31 cellular contexts compared by ENCODE assay signal in the genomic region with DNA sequence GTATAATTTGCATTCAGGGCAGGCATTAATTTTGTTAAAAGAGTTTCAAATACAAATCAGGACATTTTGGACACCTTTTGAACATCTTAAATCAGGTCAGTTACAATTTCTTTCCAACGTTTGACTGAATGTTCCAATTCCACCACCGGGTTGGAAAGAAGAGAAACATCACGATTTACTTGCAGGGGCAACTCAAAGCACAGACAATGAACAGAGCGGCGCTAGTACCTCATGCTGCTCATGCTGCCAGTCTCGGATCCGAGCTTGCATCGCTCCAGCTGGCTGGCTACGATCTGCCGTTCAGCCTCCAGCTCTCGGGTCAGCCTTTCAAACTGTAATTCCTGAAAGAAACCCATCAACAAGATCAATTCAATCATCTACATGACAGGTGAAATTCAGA.
DNase-seq lines count a peak whose midpoint lies in the region; ATAC-seq and TF ChIP-seq lines count a peak whose summit lies in the region.
"Had no signal": no experiment of that assay in that cellular context is flagged by ENCODE, and none has a peak within 500 bp of the region (broad histone marks: within the 10 kb centered on the region; RNA-seq: fewer than 3 reads in every experiment).

No MANE protein-coding gene starts in this region.

- H3K27ac ChIP-seq in angular gyrus (ENCODE audit: low read depth, low read length), result peak overlapping the region; percentile 77
- peak overlapping the region; percentile 35 to 96 (median 87) for H3K27ac ChIP-seq in dorsolateral prefrontal cortex
- H3K27ac ChIP-seq: gastroesophageal sphincter, left ventricle myocardium inferior, neutrophil had no signal

- CTCF ChIA-PET in activated CD4-positive, alpha-beta T cell treated with anti-CD3 and anti-CD28 coated beads, Interleukin-2, amount 10 ng/mL, durations not matched to agents 7 days and 5 days (lab: Charles Lee), result no interaction called here

- no peaks in the 10 kb centered on the region for H3K36me3 Mint-ChIP-seq in activated CD4-positive, alpha-beta T cell treated with anti-CD3 and anti-CD28 coated beads, Interleukin-2, amount 10 ng/mL, durations not matched to agents 7 days and 5 days (ENCODE audit: low read depth)
- H3K36me3 Mint-ChIP-seq: CD4-positive, alpha-beta memory T cell; IgD-negative memory B cell; naive B cell had no signal

- POLR2A ChIA-PET in activated CD4-positive, alpha-beta T cell treated with anti-CD3 and anti-CD28 coated beads, Interleukin-2, amount 10 ng/mL, durations not matched to agents 7 days and 5 days (lab: Charles Lee), result no interaction called here

- no peaks in the 10 kb centered on the region for H3K4me1 Mint-ChIP-seq in activated CD4-positive, alpha-beta T cell treated with anti-CD3 and anti-CD28 coated beads, Interleukin-2, amount 10 ng/mL, durations not matched to agents 7 days and 5 days
- H3K4me1 Mint-ChIP-seq: activated CD4-positive, alpha-beta T cell treated with anti-CD3 and anti-CD28 coated beads for 36 hours; CD4-positive, alpha-beta memory T cell; central memory CD8-positive, alpha-beta T cell; IgD-negative memory B cell; naive B cell had no signal

- no peaks in the 10 kb centered on the region for H3K27me3 Mint-ChIP-seq in activated CD4-positive, alpha-beta T cell treated with anti-CD3 and anti-CD28 coated beads, Interleukin-2, amount 10 ng/mL, durations not matched to agents 7 days and 5 days
- H3K27me3 Mint-ChIP-seq: activated CD4-positive, alpha-beta T cell treated with anti-CD3 and anti-CD28 coated beads for 36 hours; CD4-positive, alpha-beta memory T cell; central memory CD8-positive, alpha-beta T cell; IgD-negative memory B cell; naive B cell had no signal

- peak in 38 of 56 donors; percentile 8 to 65 (median 32) for TF ChIP-seq CTCF in dorsolateral prefrontal cortex (IDR thresholded peaks at IDR 0.05 in 54 of 56, conservative IDR thresholded peaks at IDR 0.05 in 2 of 56; ENCODE audit: low read depth in 1 of 56, partially characterized antibody in 56 of 56)

- DNase-seq in C1 segment of cervical spinal cord (lab: John Stamatoyannopoulos, UW), result peak in 12 of 14 donors; percentile 19 to 71 (median 49)
- DNase-seq in dorsolateral prefrontal cortex, result peak; percentile 54 to 90 (median 86)
- peak; percentile 76 for DNase-seq in middle frontal gyrus (ENCODE audit: extremely low spot score, low spot score)
- DNase-seq in activated CD4-positive, alpha-beta T cell treated with anti-CD3 and anti-CD28 coated beads, Interleukin-2, amount 10 ng/mL, durations not matched to agents 7 days and 5 days, result no peak
- DNase-seq in GM03348 (ENCODE audit: low spot score), result no peak
- no peak for DNase-seq in NCI-H345 treated with DMSO at 0.1 percent for 48 hours (lab: John Stamatoyannopoulos, UW; ENCODE audit: unreplicated experiment)
- DNase-seq: activated CD4-positive, alpha-beta T cell treated with anti-CD3 and anti-CD28 coated beads for 36 hours; activated CD8-positive, alpha-beta memory T cell treated with anti-CD3 and anti-CD28 coated beads for 24 hours; activated naive CD4-positive, alpha-beta T cell treated with anti-CD3 and anti-CD28 coated beads, Interleukin-2, amount 50 U/mL, for 16 hours; activated T-cell treated with anti-CD3 and anti-CD28 coated beads for 4 hours; AML-193; amniotic stem cell; CD4-positive, alpha-beta memory T cell; H7; islet precursor cell; left ventricle myocardium inferior; naive B cell; NCI-H1048; NCI-H2171; NCI-H510A; stimulated activated CD4-positive, alpha-beta T cell treated with anti-CD3 and anti-CD28 coated beads, Interleukin-4, amount 100 ng/mL, for 4 hours; trophoblast cell had no signal

- no peak for ATAC-seq in GM21529 (IDR thresholded peaks at IDR 0.05; ENCODE audit: unreplicated experiment)
- ATAC-seq: activated CD4-positive, alpha-beta T cell treated with anti-CD3 and anti-CD28 coated beads for 36 hours; gastroesophageal sphincter; Right ventricle myocardium inferior had no signal

- no peaks in the 10 kb centered on the region for H3K9me3 Mint-ChIP-seq in activated CD4-positive, alpha-beta T cell treated with anti-CD3 and anti-CD28 coated beads, Interleukin-2, amount 10 ng/mL, durations not matched to agents 7 days and 5 days
- H3K9me3 Mint-ChIP-seq: activated T-helper 2 cell treated with anti-CD3 and anti-CD28 coated beads, Interferon-gamma antibody, Interleukin-2, Interleukin-4, amounts not matched to agents 10 μg/mL and 5 μg/mL and 100 μg/mL, durations not matched to agents 14 hours and 24 hours and 36 hours; T-helper 2 cell treated with Interferon-gamma antibody and Interleukin-4, amounts not matched to agents 5 μg/mL and 100 μg/mL, for 36 hours had no signal

- intact Hi-C loops in dorsolateral prefrontal cortex (cut with DNase I), result loop anchor here in 1 of 2 donors (5.0 kb wide), 1 partner anchor 37 kb away; no protein-coding TSS in a partner anchor

- H3K4me3 ChIP-seq in dorsolateral prefrontal cortex, result peak overlapping the region in 48 of 59 donors; percentile 1 to 55 (median 28)
- H3K4me3 ChIP-seq: gastroesophageal sphincter, left ventricle myocardium inferior had no signal

- no peaks in the 10 kb centered on the region for H3K27me3 ChIP-seq in dorsolateral prefrontal cortex
- H3K27me3 ChIP-seq: gastroesophageal sphincter, neutrophil had no signal

- H3K27ac Mint-ChIP-seq in activated CD4-positive, alpha-beta T cell treated with anti-CD3 and anti-CD28 coated beads, Interleukin-2, amount 10 ng/mL, durations not matched to agents 7 days and 5 days, result no peak overlapping the region
- H3K27ac Mint-ChIP-seq: activated CD4-positive, alpha-beta T cell treated with anti-CD3 and anti-CD28 coated beads for 36 hours; activated T-helper 2 cell treated with anti-CD3 and anti-CD28 coated beads, Interferon-gamma antibody, Interleukin-2, Interleukin-4, amounts not matched to agents 10 μg/mL and 5 μg/mL and 100 μg/mL, durations not matched to agents 14 hours and 24 hours and 36 hours; CD4-positive, alpha-beta memory T cell; IgD-negative memory B cell; naive B cell; T-helper 2 cell treated with Interferon-gamma antibody and Interleukin-4, amounts not matched to agents 5 μg/mL and 100 μg/mL, for 36 hours had no signal

- no peak overlapping the region for H3K4me3 Mint-ChIP-seq in activated CD4-positive, alpha-beta T cell treated with anti-CD3 and anti-CD28 coated beads, Interleukin-2, amount 10 ng/mL, durations not matched to agents 7 days and 5 days
- H3K4me3 Mint-ChIP-seq: activated CD4-positive, alpha-beta T cell treated with anti-CD3 and anti-CD28 coated beads for 36 hours; CD4-positive, alpha-beta memory T cell; central memory CD8-positive, alpha-beta T cell; IgD-negative memory B cell; naive B cell; T-helper 2 cell treated with Interferon-gamma antibody and Interleukin-4, amounts not matched to agents 5 μg/mL and 100 μg/mL, for 36 hours had no signal

Comparison
In these comparisons a context has a peak if more than half of its experiments do, and no peak if none do; other contexts are left out.
1. DNase-seq: peak in C1 segment of cervical spinal cord (12 of 14), dorsolateral prefrontal cortex (10 of 10) and middle frontal gyrus (single experiment); none in activated CD4-positive, alpha-beta T cell treated with anti-CD3 and anti-CD28 coated beads, Interleukin-2, amount 10 ng/mL, durations not matched to agents 7 days and 5 days (single experiment), GM03348 (single experiment) and NCI-H345 treated with DMSO at 0.1 percent for 48 hours (single experiment).